In the genomic region with DNA sequence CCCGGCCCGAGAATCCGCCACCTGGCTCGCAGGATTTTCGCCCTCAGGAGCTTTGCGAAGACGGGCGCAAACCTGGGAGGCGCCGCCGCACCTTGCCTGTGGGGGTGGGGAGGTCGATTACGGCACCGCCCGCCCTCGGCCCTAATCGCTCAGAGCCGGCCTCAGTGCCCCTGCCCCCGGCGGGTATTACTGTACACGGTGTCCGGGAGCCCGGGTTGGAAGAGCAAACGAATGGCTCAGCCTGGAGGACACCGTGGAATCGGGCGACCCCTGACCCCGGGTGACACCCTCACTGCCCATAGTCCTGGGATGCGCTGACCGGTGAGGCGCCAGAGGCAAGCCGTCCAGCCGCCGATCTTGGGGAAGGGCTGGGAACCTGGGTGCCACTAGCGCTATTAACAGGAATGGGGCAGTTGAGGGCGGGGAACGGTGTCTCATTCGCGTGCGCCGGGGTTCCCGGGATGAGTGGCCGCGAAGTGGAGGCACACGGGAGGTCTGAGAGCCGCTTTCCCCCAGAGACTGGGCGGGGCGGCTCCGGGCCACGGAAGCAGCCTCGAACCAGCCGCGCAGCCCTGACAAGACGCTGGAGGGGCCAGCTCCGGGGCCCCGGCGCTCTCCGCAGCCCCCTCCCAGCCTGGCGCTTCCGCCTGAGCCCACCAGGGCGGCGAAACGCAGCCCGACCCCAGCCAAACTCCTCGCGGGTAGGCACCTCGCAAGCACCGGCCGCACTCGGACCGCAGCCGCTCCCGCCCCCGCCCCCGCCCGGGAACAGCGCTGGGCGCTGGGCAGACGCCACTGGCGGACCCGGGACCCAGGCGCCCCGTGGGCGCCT, we compare ENCODE assay signal across 8 cellular contexts.
DNase-seq lines count a peak whose midpoint lies in the region; ATAC-seq and TF ChIP-seq lines count a peak whose summit lies in the region.

No MANE protein-coding gene starts in this region.

- TF ChIP-seq CTCF in LNCaP clone FGC (IDR thresholded peaks at IDR 0.05; ENCODE audit: control insufficient read depth, extremely low read depth, insufficient read depth) (no peak), osteocyte (IDR thresholded peaks at IDR 0.05) (peak; percentile 18)

- H3K9me3 Mint-ChIP-seq in central memory CD8-positive, alpha-beta T cell, result no peaks in the 10 kb centered on the region
- H3K9me3 Mint-ChIP-seq in osteocyte (ENCODE audit: unreplicated experiment), result no peaks in the 10 kb centered on the region

- H3K4me3 ChIP-seq in LNCaP clone FGC (ENCODE audit: low read depth, low read length), result peak overlapping the region; percentile 90

- ATAC-seq in central memory CD8-positive, alpha-beta T cell (replicated peaks; ENCODE audit: extremely low read depth, poor library complexity, severe bottlenecking), result no peak

- peak overlapping the region; percentile 60 for H3K4me3 Mint-ChIP-seq in central memory CD8-positive, alpha-beta T cell
- H3K4me3 Mint-ChIP-seq in osteocyte (ENCODE audit: unreplicated experiment), result peak overlapping the region; percentile 26

- peaks cover 22% of the 10 kb centered on the region for H3K4me1 Mint-ChIP-seq in central memory CD8-positive, alpha-beta T cell
- H3K4me1 Mint-ChIP-seq in osteocyte (ENCODE audit: unreplicated experiment), result peaks cover 23% of the 10 kb centered on the region

- in situ Hi-C loops in G401 (cut with HindIII; ENCODE audit: low sequenced_read_pairs), result no loop called here

- peak; percentile 78 for DNase-seq in DMS 273 (lab: John Stamatoyannopoulos, UW; ENCODE audit: unreplicated experiment)
- no peak for DNase-seq in DMS 273 treated with DMSO at 0.1 percent for 48 hours (lab: John Stamatoyannopoulos, UW)
- DNase-seq in LNCaP clone FGC (ENCODE audit: low read depth), result no peak
- DNase-seq in central memory CD8-positive, alpha-beta T cell (ENCODE audit: low spot score in 2 of 2), result no peak
- DNase-seq in osteocyte (ENCODE audit: extremely low spot score, unreplicated experiment), result no peak
- DNase-seq in mucosa of gallbladder (ENCODE audit: low spot score), result no peak
- DNase-seq in G401 (ENCODE audit: low spot score), result no peak
- no peak for DNase-seq in GDM1 (lab: John Stamatoyannopoulos, UW)

- H3K36me3 Mint-ChIP-seq in central memory CD8-positive, alpha-beta T cell (ENCODE audit: insufficient read depth), result peaks cover 7% of the 10 kb centered on the region
- H3K36me3 Mint-ChIP-seq in osteocyte (ENCODE audit: unreplicated experiment), result no peaks in the 10 kb centered on the region

- no peak overlapping the region for H3K27ac Mint-ChIP-seq in central memory CD8-positive, alpha-beta T cell (ENCODE audit: low read depth)
- no peak overlapping the region for H3K27ac Mint-ChIP-seq in osteocyte (ENCODE audit: unreplicated experiment)

- H3K27me3 Mint-ChIP-seq in central memory CD8-positive, alpha-beta T cell, result peaks cover 50% of the 10 kb centered on the region
- peaks cover 50% of the 10 kb centered on the region for H3K27me3 Mint-ChIP-seq in osteocyte (ENCODE audit: unreplicated experiment)
